Comparison of ENCODE assay signal across 17 cellular contexts in the genomic region with DNA sequence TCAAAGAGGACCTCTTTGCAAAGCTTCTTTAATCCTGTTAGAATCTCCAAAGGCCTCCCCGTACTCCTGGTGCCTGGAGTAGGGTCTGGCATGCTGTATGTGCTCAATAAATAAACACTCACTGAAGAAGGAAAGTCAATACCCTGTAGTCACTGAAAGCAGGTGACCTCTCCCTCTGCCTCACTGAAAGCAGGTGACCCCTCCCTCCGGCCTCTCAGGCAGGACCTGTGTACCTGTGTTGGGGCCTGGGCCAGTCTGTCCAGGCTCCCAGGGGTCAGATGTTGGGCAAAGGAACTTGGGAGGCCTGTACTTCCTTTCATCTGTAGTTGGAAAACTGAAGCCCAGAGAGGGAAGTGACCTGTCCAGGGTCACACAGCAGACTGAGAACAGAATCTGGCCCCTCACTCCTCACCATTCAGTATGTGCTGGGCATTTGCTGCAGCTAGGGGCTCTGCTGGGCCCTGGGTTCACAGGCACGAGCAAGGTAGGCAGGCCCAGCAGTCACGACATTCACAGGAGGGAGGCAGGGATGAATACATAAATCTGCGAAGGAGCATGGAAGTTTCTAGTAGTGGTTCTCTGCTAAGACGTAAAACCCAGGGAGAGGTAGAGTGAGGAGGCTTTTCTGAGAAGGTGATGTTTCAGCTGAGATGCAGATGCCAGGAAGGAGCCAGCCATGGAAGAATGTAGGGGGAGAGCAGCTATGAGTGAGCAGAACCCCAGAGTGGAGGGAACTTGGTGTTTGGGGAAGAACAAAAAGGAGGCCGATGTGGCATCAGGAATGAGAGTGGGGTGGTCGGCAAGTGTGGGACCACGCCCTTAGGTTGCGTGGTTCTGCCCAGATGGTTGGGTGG.
DNase-seq lines count a peak whose midpoint lies in the region; ATAC-seq and TF ChIP-seq lines count a peak whose summit lies in the region.
"Had no signal": no experiment of that assay in that cellular context is flagged by ENCODE, and none has a peak within 500 bp of the region (broad histone marks: within the 10 kb centered on the region; RNA-seq: fewer than 3 reads in every experiment).

No MANE protein-coding gene starts in this region.

- no peaks in the 10 kb centered on the region for H3K4me1 Mint-ChIP-seq in Caco-2 (ENCODE audit: low read depth, unreplicated experiment)
- H3K4me1 Mint-ChIP-seq in WTC11 = peaks cover 27% of the 10 kb centered on the region
- peaks cover 56% of the 10 kb centered on the region for H3K4me1 Mint-ChIP-seq in glutamatergic neuron (ENCODE audit: low read depth, unreplicated experiment)
- H3K4me1 Mint-ChIP-seq in naive thymus-derived CD8-positive, alpha-beta T cell = peaks cover 7 to 21% (median 13%) of the 10 kb centered on the region in 4 donors

- POLR2A ChIA-PET in Caco-2 (lab: Charles Lee) (no interaction called here), WTC11 (lab: Charles Lee) (no interaction called here), A673 (lab: Charles Lee; ENCODE audit: low non-redundant PET) (no interaction called here)
- POLR2A ChIA-PET in naive thymus-derived CD8-positive, alpha-beta T cell (lab: Charles Lee) = no interaction called here

- peaks cover 21% of the 10 kb centered on the region for H3K36me3 Mint-ChIP-seq in Caco-2 (ENCODE audit: insufficient read depth, unreplicated experiment)
- H3K36me3 Mint-ChIP-seq in WTC11 = no peaks in the 10 kb centered on the region
- peaks cover 5% of the 10 kb centered on the region for H3K36me3 Mint-ChIP-seq in glutamatergic neuron (ENCODE audit: unreplicated experiment)
- H3K36me3 Mint-ChIP-seq in naive thymus-derived CD8-positive, alpha-beta T cell = no peaks in the 10 kb centered on the region

- H3K4me3 ChIP-seq in Caco-2 (ENCODE audit: low read depth, low read length) (no peak overlapping the region), prostate gland (no peak overlapping the region), A673 (ENCODE audit: low read depth, low read length, poor library complexity, severe bottlenecking) (no peak overlapping the region), testis (no peak overlapping the region)

- H3K4me3 Mint-ChIP-seq in Caco-2 (ENCODE audit: unreplicated experiment) = no peak overlapping the region
- no peak overlapping the region for H3K4me3 Mint-ChIP-seq in WTC11
- no peak overlapping the region for H3K4me3 Mint-ChIP-seq in glutamatergic neuron (ENCODE audit: unreplicated experiment)
- H3K4me3 Mint-ChIP-seq in naive thymus-derived CD8-positive, alpha-beta T cell = no peak overlapping the region

- CTCF ChIA-PET in Caco-2 (lab: Charles Lee) (interaction anchor here (1.9 kb wide), 1 partner anchor 194 kb away, joined by 7 read pairs; no protein-coding TSS in a partner anchor), WTC11 (lab: Charles Lee) (interaction anchor here (0.8 to 9.8 kb wide), 11 partner anchors 11 to 252 kb away, joined by 3 to 75 read pairs (median 9); no protein-coding TSS in a partner anchor), A673 (lab: Charles Lee) (no interaction called here)

- H3K4me1 ChIP-seq in Caco-2 (peaks cover 8% of the 10 kb centered on the region; the same call in 1 of the 2 replicates), prostate gland (replicated peaks) (peaks cover 4% of the 10 kb centered on the region), A673 (ENCODE audit: insufficient read depth, low read length, poor library complexity, severe bottlenecking) (no peaks in the 10 kb centered on the region), testis (peaks cover 24% of the 10 kb centered on the region)

- DNase-seq in Caco-2 (no peak), WTC11 (ENCODE audit: low spot score) (no peak), glutamatergic neuron (no peak), prostate gland (ENCODE audit: low spot score) (no peak), A673 (ENCODE audit: low spot score) (no peak), testis (no peak)
- no peak for DNase-seq in naive thymus-derived CD8-positive, alpha-beta T cell
- DNase-seq: activated CD4-positive, alpha-beta T cell treated with anti-CD3 and anti-CD28 coated beads for 48 hours; activated CD8-positive, alpha-beta memory T cell treated with anti-CD3 and anti-CD28 coated beads, Interleukin-2, amount 50 U/mL, for 4 hours; anterior cingulate cortex; NCI-H187; NCI-H2227 treated with DMSO at 0.1 percent for 48 hours; Peyer's patch; T1000 had no signal

- H3K36me3 ChIP-seq in Caco-2 (ENCODE audit: control insufficient read depth, insufficient read depth, low read length) (no peaks in the 10 kb centered on the region; the same call in 1 of the 2 replicates), prostate gland (no peaks in the 10 kb centered on the region), A673 (ENCODE audit: insufficient read depth, low read length, poor library complexity, severe bottlenecking) (no peaks in the 10 kb centered on the region), testis (ENCODE audit: low read depth, missing control alignments) (no peaks in the 10 kb centered on the region)
- H3K36me3 ChIP-seq: Peyer's patch had no signal

- intact Hi-C loops in Caco-2 (cut with micrococcal nuclease; ENCODE audit: unreplicated experiment) = no loop called here
- intact Hi-C loops in prostate gland (cut with DNase I) = no loop called here
- intact Hi-C loops in A673 (cut with micrococcal nuclease; ENCODE audit: unreplicated experiment) = no loop called here
- intact Hi-C loops in testis (cut with DNase I; ENCODE audit: low total_unique reads) = no loop called here

- H3K9me3 ChIP-seq in Caco-2 (no peaks in the 10 kb centered on the region), prostate gland (no peaks in the 10 kb centered on the region), A673 (ENCODE audit: low read depth, low read length, poor library complexity, severe bottlenecking) (no peaks in the 10 kb centered on the region), testis (no peaks in the 10 kb centered on the region)

- H3K27me3 Mint-ChIP-seq in Caco-2 (ENCODE audit: insufficient read depth, unreplicated experiment) (no peaks in the 10 kb centered on the region), WTC11 (ENCODE audit: low read depth) (no peaks in the 10 kb centered on the region), glutamatergic neuron (ENCODE audit: unreplicated experiment) (peaks cover 3% of the 10 kb centered on the region)
- H3K27me3 Mint-ChIP-seq in naive thymus-derived CD8-positive, alpha-beta T cell = no peaks in the 10 kb centered on the region

- ATAC-seq in WTC11 (no peak), HG03571 (IDR thresholded peaks at IDR 0.05; ENCODE audit: unreplicated experiment) (no peak)
- ATAC-seq in naive thymus-derived CD8-positive, alpha-beta T cell = no peak
- ATAC-seq: SK-N-SH treated with all-trans-retinoic acid at 6 μM for 48 hours had no signal

- H3K27me3 ChIP-seq in Caco-2 (replicated peaks; ENCODE audit: control insufficient read depth, insufficient read depth, low read length) = no peaks in the 10 kb centered on the region
- no peaks in the 10 kb centered on the region for H3K27me3 ChIP-seq in prostate gland (replicated peaks; ENCODE audit: insufficient read depth)
- H3K27me3 ChIP-seq in A673 (replicated peaks; ENCODE audit: insufficient read depth, low read depth, low read length, poor library complexity) = no peaks in the 10 kb centered on the region
- no peaks in the 10 kb centered on the region for H3K27me3 ChIP-seq in testis
- H3K27me3 ChIP-seq: Peyer's patch had no signal

- 87% methylated on average over 10 of the region's 10 CpGs for WGBS in prostate gland
- 94 to 96% methylated on average over 9 to 10 of the region's 10 CpGs for WGBS in testis, 2 donors

- TF ChIP-seq POLR2A in prostate gland (IDR thresholded peaks at IDR 0.05) = no peak
- TF ChIP-seq POLR2A in testis (IDR thresholded peaks at IDR 0.05) = no peak

- no peak for TF ChIP-seq CTCF in Caco-2 (IDR thresholded peaks at IDR 0.05; ENCODE audit: insufficient read depth in 1 of 2, low read depth in 1 of 2, low read length in 1 of 2, severe bottlenecking in 1 of 2, unreplicated experiment in 1 of 2)
- no peak for TF ChIP-seq CTCF in WTC11 (IDR thresholded peaks at IDR 0.05)
- no peak for TF ChIP-seq CTCF in glutamatergic neuron (IDR thresholded peaks at IDR 0.05; ENCODE audit: partially characterized antibody, unreplicated experiment)
- TF ChIP-seq CTCF in prostate gland (IDR thresholded peaks at IDR 0.05) = no peak
- TF ChIP-seq CTCF in A673 (conservative IDR thresholded peaks at IDR 0.05; ENCODE audit: low read depth, low read length) = no peak
- no peak for TF ChIP-seq CTCF in testis (IDR thresholded peaks at IDR 0.05)

- H3K9me3 Mint-ChIP-seq in Caco-2 (ENCODE audit: unreplicated experiment) (no peaks in the 10 kb centered on the region), WTC11 (no peaks in the 10 kb centered on the region), glutamatergic neuron (ENCODE audit: unreplicated experiment) (peaks cover 10% of the 10 kb centered on the region)
- H3K9me3 Mint-ChIP-seq in naive thymus-derived CD8-positive, alpha-beta T cell = no peaks in the 10 kb centered on the region

- H3K27ac Mint-ChIP-seq in Caco-2 (ENCODE audit: unreplicated experiment) = peak overlapping the region; percentile 7
- H3K27ac Mint-ChIP-seq in WTC11 = peak overlapping the region; percentile 34
- peak overlapping the region; percentile 83 for H3K27ac Mint-ChIP-seq in glutamatergic neuron (ENCODE audit: unreplicated experiment)
- H3K27ac Mint-ChIP-seq in naive thymus-derived CD8-positive, alpha-beta T cell = peak overlapping the region in 2 of 10 donors; percentile 20 to 32

- peak overlapping the region; percentile 15 to 21 for H3K27ac ChIP-seq in prostate gland
- no peak overlapping the region for H3K27ac ChIP-seq in A673 (ENCODE audit: low read depth, low read length, poor library complexity, severe bottlenecking)
- H3K27ac ChIP-seq in testis = no peak overlapping the region
- H3K27ac ChIP-seq: KMS-11 had no signal

- BruUV-seq in Caco-2 (replicated peaks; lab: Mats Ljungman, UMichigan) (no TSS peak), A673 (replicated peaks; lab: Mats Ljungman, UMichigan) (no TSS peak)

TF ChIP-seq in WTC11, 78 proteins besides CTCF, POLR2A, EP300 and RAD21 (continues in another document):
- no peak for TF ChIP-seq ZNF423 (CRISPR knock-in tag; IDR thresholded peaks at IDR 0.05)
- no peak for TF ChIP-seq IRF2 (CRISPR knock-in tag; IDR thresholded peaks at IDR 0.05; ENCODE audit: borderline replicate concordance, low read depth)
- TF ChIP-seq ZNF232 (CRISPR knock-in tag; IDR thresholded peaks at IDR 0.05) = no peak
- TF ChIP-seq, protein P1, sequence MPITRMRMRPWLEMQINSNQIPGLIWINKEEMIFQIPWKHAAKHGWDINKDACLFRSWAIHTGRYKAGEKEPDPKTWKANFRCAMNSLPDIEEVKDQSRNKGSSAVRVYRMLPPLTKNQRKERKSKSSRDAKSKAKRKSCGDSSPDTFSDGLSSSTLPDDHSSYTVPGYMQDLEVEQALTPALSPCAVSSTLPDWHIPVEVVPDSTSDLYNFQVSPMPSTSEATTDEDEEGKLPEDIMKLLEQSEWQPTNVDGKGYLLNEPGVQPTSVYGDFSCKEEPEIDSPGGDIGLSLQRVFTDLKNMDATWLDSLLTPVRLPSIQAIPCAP (CRISPR knock-in tag; IDR thresholded peaks at IDR 0.05) = no peak
- no peak for TF ChIP-seq ZBTB21 (CRISPR knock-in tag; IDR thresholded peaks at IDR 0.05; ENCODE audit: borderline replicate concordance)
- TF ChIP-seq ZNF263 (CRISPR knock-in tag; IDR thresholded peaks at IDR 0.05; ENCODE audit: low read depth) = no peak

Comparison
In these comparisons a context has a peak if more than half of its experiments do, and no peak if none do; other contexts are left out.
1. H3K27ac ChIP-seq: peak in prostate gland (2 of 2); none in A673 (single experiment) and testis (0 of 2).